In the genomic region with DNA sequence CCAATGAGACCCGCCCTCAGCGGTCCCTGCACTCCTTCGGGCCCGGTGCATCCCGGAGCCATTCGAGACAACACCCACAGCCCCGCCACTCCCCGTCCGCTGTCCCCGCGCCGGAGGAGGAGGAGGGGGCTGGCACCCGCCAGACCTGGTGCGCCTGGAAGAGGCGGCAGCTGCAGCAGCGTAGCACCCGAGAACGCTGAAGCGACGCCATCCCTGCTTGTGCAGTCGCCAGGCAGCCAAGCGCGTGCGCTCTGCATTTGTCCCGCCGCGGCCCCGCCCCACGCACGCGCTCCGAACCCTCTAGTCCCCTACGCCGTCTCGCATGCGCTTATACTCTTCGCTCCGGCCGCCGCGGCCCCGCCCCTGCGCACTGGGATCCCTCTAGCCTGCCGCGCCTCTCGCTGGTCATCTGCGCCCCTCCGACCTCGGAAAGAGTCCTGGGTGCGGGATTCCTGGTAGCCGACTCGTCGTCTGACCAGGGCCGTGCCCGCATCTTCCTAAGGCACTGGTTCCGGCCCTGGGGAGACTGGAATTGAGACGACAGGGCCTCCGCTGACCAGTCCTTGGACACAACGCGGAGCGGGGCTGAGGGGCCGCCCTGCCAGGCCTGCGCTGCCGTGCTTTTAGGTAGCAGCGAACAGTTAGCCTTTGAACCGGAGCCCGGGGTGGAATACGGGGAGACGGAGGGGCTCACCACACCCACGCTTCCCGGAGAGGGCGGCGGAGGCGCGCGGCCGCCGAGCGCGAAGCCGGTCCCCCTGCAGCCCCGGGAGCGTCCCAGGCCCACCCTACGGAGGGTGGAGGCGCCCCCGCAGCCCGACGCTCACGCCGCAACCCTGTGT, we compare ENCODE assay signal across 8 cellular contexts. TPM values are rescaled to one million over a fixed set of nuclear protein-coding genes. Genes with fewer than 3 reads are reported as not detected.
A peak's percentile ranks its signal among the peaks of the same experiment; 100 is the strongest.
DNase-seq lines count a peak whose midpoint lies in the region; ATAC-seq and TF ChIP-seq lines count a peak whose summit lies in the region.

A gene with protein sequence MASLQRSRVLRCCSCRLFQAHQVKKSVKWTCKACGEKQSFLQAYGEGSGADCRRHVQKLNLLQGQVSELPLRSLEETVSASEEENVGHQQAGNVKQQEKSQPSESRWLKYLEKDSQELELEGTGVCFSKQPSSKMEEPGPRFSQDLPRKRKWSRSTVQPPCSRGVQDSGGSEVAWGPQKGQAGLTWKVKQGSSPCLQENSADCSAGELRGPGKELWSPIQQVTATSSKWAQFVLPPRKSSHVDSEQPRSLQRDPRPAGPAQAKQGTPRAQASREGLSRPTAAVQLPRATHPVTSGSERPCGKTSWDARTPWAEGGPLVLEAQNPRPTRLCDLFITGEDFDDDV (minus strand): TSS at position 232 of the 842 bp plus-strand sequence. CDS start 21 bp downstream, at position 211.

- TF ChIP-seq POLR2A in GM15510 (IDR thresholded peaks at IDR 0.05; ENCODE audit: borderline replicate concordance, extremely low read depth, insufficient read length) (peak; percentile 68), vagina (IDR thresholded peaks at IDR 0.05) (peak; percentile 31 to 61)

- H3K4me1 ChIP-seq in ascending aorta (peaks cover 0 to 8% of the 10 kb centered on the region in 2 donors), right cardiac atrium (ENCODE audit: control insufficient read depth, insufficient read depth, low read length) (no peaks in the 10 kb centered on the region), vagina (peaks cover 36% of the 10 kb centered on the region)

- H3K27me3 ChIP-seq in ascending aorta (no peaks in the 10 kb centered on the region), right cardiac atrium (ENCODE audit: control insufficient read depth, insufficient read depth) (no peaks in the 10 kb centered on the region), vagina (no peaks in the 10 kb centered on the region)

- H3K4me3 ChIP-seq in ascending aorta (peak within 1 kb of the TSS; percentile 79 to 93), right cardiac atrium (ENCODE audit: low read length) (peak within 1 kb of the TSS; percentile 71), vagina (peak within 1 kb of the TSS; percentile 95 to 97)

- H3K9me3 ChIP-seq in ascending aorta (no peaks in the 10 kb centered on the region), right cardiac atrium (ENCODE audit: control insufficient read depth, low read length) (no peaks in the 10 kb centered on the region), vagina (no peaks in the 10 kb centered on the region)

- ATAC-seq in HG02870 (IDR thresholded peaks at IDR 0.05; ENCODE audit: unreplicated experiment) (peak; percentile 96), right cardiac atrium (peak; percentile 99)

- TF ChIP-seq CTCF in ascending aorta (IDR thresholded peaks at IDR 0.05) (peak in 1 of 3 experiments; percentile 33), vagina (IDR thresholded peaks at IDR 0.05) (peak in 1 of 3 experiments; percentile 48)

- peak; percentile 85 for DNase-seq in NCI-H1694 treated with DMSO at 0.1 percent for 48 hours (lab: John Stamatoyannopoulos, UW)
- DNase-seq in ascending aorta (ENCODE audit: low spot score in 2 of 2) = peak; percentile 83 to 98
- peak; percentile 98 to 100 (median 99) for DNase-seq in right cardiac atrium
- DNase-seq in putamen (ENCODE audit: low spot score) = peak; percentile 96
- DNase-seq in vagina (ENCODE audit: extremely low spot score in 2 of 2) = peak in 1 of 2 donors; percentile 95

- WGBS in right cardiac atrium = under 1% methylated on average over 90 of the region's 90 CpGs

- peak within 1 kb of the TSS; percentile 78 to 86 for H3K27ac ChIP-seq in ascending aorta
- peak within 1 kb of the TSS; percentile 89 for H3K27ac ChIP-seq in right cardiac atrium (ENCODE audit: low read length)
- peak within 1 kb of the TSS; percentile 96 for H3K27ac ChIP-seq in vagina

- intact Hi-C loops in T-helper 2 cell treated with Interferon-gamma antibody and Interleukin-4, amounts not matched to agents 100 ng/mL and 5 ng/mL, for 36 hours (cut with micrococcal nuclease) = loop anchor here (1.0 to 2.0 kb wide), 5 partner anchors 23 to 96 kb away; partner anchors contain the start of genes SQSTM1 and TBC1D9B
- intact Hi-C loops in ascending aorta (cut with DNase I) = loop anchor here (1.0 to 10.0 kb wide), 5 partner anchors 37 to 436 kb away; partner anchors contain the start of genes MAPK9, SQSTM1 and TBC1D9B
- intact Hi-C loops in right cardiac atrium (cut with DNase I) = no loop called here
- intact Hi-C loops in vagina (cut with DNase I) = loop anchor here (10.0 kb wide), 2 partner anchors 54 to 104 kb away; partner anchors contain the start of gene MGAT4B

- H3K36me3 ChIP-seq in ascending aorta (peaks cover 11 to 18% of the 10 kb centered on the region in 2 donors), vagina (peaks cover 7 to 18% of the 10 kb centered on the region in 2 donors)

RNA-seq across cellular contexts. Expression of the gene that starts here (rescaled TPM):
- 18.7 and 21.0 TPM in 2 replicates for total RNA-seq in T-helper 2 cell treated with Interferon-gamma antibody and Interleukin-4, amounts not matched to agents 100 ng/mL and 5 ng/mL, for 36 hours
- total RNA-seq in ascending aorta (17.3 TPM), right cardiac atrium (10 to 100 TPM; 12.3 to 20.1 (median 16.4) TPM), vagina (53.8 TPM)
- 20.5 TPM for polyA plus RNA-seq in right cardiac atrium

Comparison
In these comparisons a context has a peak if more than half of its experiments do, and no peak if none do; other contexts are left out.
1. intact Hi-C loops: an anchor here in T-helper 2 cell treated with Interferon-gamma antibody and Interleukin-4, amounts not matched to agents 100 ng/mL and 5 ng/mL, for 36 hours (1.0 to 2.0 kb wide), ascending aorta (1.0 to 10.0 kb wide) and vagina (10.0 kb wide); none called in right cardiac atrium.